In genomic region chr4:176789955-176790354, GRCh38 we compare ENCODE assay signal across 8 cellular contexts. TPM values are rescaled to one million over a fixed set of nuclear protein-coding genes. Genes with fewer than 3 reads are reported as not detected.
DNase-seq lines count a peak whose midpoint lies in the region; ATAC-seq and TF ChIP-seq lines count a peak whose summit lies in the region.

No MANE protein-coding gene starts in this region.

- H3K4me1 Mint-ChIP-seq in stimulated activated naive CD8-positive, alpha-beta T cell treated with anti-CD3 and anti-CD28 coated beads, Interleukin-15, amount 100 ng/mL, for 72 hours, result peaks cover 6% of the 10 kb centered on the region

- no peaks in the 10 kb centered on the region for H3K79me2 ChIP-seq in DOHH2 (ENCODE audit: control insufficient read depth, low read length)

- no peaks in the 10 kb centered on the region for H3K9me3 Mint-ChIP-seq in stimulated activated naive CD8-positive, alpha-beta T cell treated with anti-CD3 and anti-CD28 coated beads, Interleukin-15, amount 100 ng/mL, for 72 hours

- no peaks in the 10 kb centered on the region for H3K36me3 ChIP-seq in DOHH2 (ENCODE audit: control insufficient read depth, low read length)

- no peaks in the 10 kb centered on the region for H4K20me1 ChIP-seq in DOHH2 (ENCODE audit: control insufficient read depth, insufficient read depth, low read depth, low read length)

- H3K9me3 ChIP-seq in DOHH2 (ENCODE audit: control insufficient read depth, insufficient read depth, low read length), result no peaks in the 10 kb centered on the region

- WGBS in lower leg skin, 2 donors, result 6 to 13% methylated on average over 1 of the region's 1 CpG

- H3K27ac ChIP-seq in DOHH2 (ENCODE audit: low read depth, low read length), result no peak overlapping the region

- H3K9me2 ChIP-seq in DOHH2 (replicated peaks; ENCODE audit: control insufficient read depth, low read length), result no peaks in the 10 kb centered on the region

- peaks cover 49% of the 10 kb centered on the region for H3K27me3 Mint-ChIP-seq in stimulated activated naive CD8-positive, alpha-beta T cell treated with anti-CD3 and anti-CD28 coated beads, Interleukin-15, amount 100 ng/mL, for 72 hours

- intact Hi-C loops in lower leg skin (cut with DNase I; ENCODE audit: low total_unique reads), result no loop called here

- no peak overlapping the region for H3K4me3 Mint-ChIP-seq in stimulated activated naive CD8-positive, alpha-beta T cell treated with anti-CD3 and anti-CD28 coated beads, Interleukin-15, amount 100 ng/mL, for 72 hours

- no peaks in the 10 kb centered on the region for H3K27me3 ChIP-seq in DOHH2 (ENCODE audit: control insufficient read depth, low read length)

- TF ChIP-seq POLR2A in lower leg skin (IDR thresholded peaks at IDR 0.05), result no peak

- no peaks in the 10 kb centered on the region for H3F3A ChIP-seq in DOHH2 (ENCODE audit: control insufficient read depth, insufficient read depth)

- DNase-seq in SKM-1 treated with dmso at 0.1 percent for 144 hours (lab: John Stamatoyannopoulos, UW; ENCODE audit: unreplicated experiment) (peak; percentile 70), globus pallidus (ENCODE audit: low spot score) (peak; percentile 36), lower leg skin (ENCODE audit: low spot score in 2 of 2) (no peak)
- no peak for DNase-seq in stimulated activated naive CD8-positive, alpha-beta T cell treated with anti-CD3 and anti-CD28 coated beads, Interleukin-15, amount 100 ng/mL, for 72 hours
- no peak for DNase-seq in activated naive CD4-positive, alpha-beta T cell (lab: John Stamatoyannopoulos, UW)

- ATAC-seq in GM19467 (IDR thresholded peaks at IDR 0.05; ENCODE audit: unreplicated experiment) (peak; percentile 58), HG03571 (IDR thresholded peaks at IDR 0.05; ENCODE audit: unreplicated experiment) (peak; percentile 53)
- peak; percentile 35 for ATAC-seq in stimulated activated naive CD8-positive, alpha-beta T cell treated with anti-CD3 and anti-CD28 coated beads, Interleukin-15, amount 100 ng/mL, for 72 hours

- no peak overlapping the region for H3K4me3 ChIP-seq in DOHH2 (ENCODE audit: low read length)
- H3K4me3 ChIP-seq in lower leg skin (ENCODE audit: low read depth, poor library complexity, severe bottlenecking), result no peak overlapping the region

- H3K4me2 ChIP-seq in DOHH2 (ENCODE audit: low read length), result no peak overlapping the region

- H3K4me1 ChIP-seq in DOHH2 (ENCODE audit: control insufficient read depth, low read length), result no peaks in the 10 kb centered on the region

- peak; percentile 63 for TF ChIP-seq CTCF in DOHH2 (IDR thresholded peaks at IDR 0.05; ENCODE audit: low read depth, low read length, poor library complexity, severe bottlenecking)
- no peak for TF ChIP-seq CTCF in lower leg skin (IDR thresholded peaks at IDR 0.05)

- no peak overlapping the region for H3K27ac Mint-ChIP-seq in stimulated activated naive CD8-positive, alpha-beta T cell treated with anti-CD3 and anti-CD28 coated beads, Interleukin-15, amount 100 ng/mL, for 72 hours

RNA-seq across cellular contexts. Expression of gene VEGFC, which starts 2.8 kb away (rescaled TPM):
- 1 to 10 TPM; 1.4 to 6.1 (median 3.2) TPM for total RNA-seq in lower leg skin

Comparison
In these comparisons a context has a peak if more than half of its experiments do, and no peak if none do; other contexts are left out.
1. DNase-seq: peak in SKM-1 treated with dmso at 0.1 percent for 144 hours (single experiment) and globus pallidus (single experiment); none in stimulated activated naive CD8-positive, alpha-beta T cell treated with anti-CD3 and anti-CD28 coated beads, Interleukin-15, amount 100 ng/mL, for 72 hours (0 of 2), activated naive CD4-positive, alpha-beta T cell (0 of 4) and lower leg skin (0 of 2).
2. Peak in every context shown above with its lines, with median percentiles within 50 percentile points of each other: ATAC-seq.